ENCODE assay signal across 8 cellular contexts in the genomic region with DNA sequence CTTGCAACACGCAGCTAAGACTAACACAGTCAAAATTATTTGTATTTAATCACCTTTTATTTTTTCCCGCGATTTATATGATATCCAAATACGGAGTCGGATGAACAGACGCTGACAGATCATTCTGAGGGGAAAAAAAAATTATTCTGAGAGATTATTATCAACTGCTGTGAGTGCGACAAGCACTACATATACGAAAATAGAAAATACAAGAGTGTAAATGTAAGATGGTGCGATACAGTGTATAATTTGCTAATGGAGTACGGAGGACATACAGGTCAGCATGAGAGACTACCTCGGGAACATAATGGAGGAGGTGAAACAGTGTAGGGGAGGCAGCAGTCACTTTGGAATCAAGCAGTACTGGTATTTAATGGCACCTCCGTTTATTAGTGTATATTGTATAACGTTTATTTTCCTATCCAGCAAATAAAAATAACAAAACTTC.
DNase-seq lines count a peak whose midpoint lies in the region; ATAC-seq lines count a peak whose summit lies in the region.

No MANE protein-coding gene starts in this region.

- peak overlapping the region; percentile 90 to 97 for H3K4me3 ChIP-seq in muscle layer of duodenum (ENCODE audit: low read depth in 1 of 2, low read length in 2 of 2)

- peaks cover 15 to 25% of the 10 kb centered on the region in 2 donors for H3K4me1 ChIP-seq in muscle layer of duodenum (ENCODE audit: control insufficient read depth in 1 of 2, insufficient read depth in 2 of 2, low read length in 2 of 2)

- no peaks in the 10 kb centered on the region for H3K27me3 ChIP-seq in muscle layer of duodenum (ENCODE audit: low read depth, low read length)

- H3K27ac ChIP-seq in cingulate gyrus (ENCODE audit: low read depth, low read length) (peak overlapping the region; percentile 92), muscle layer of duodenum (ENCODE audit: low read length) (peak overlapping the region; percentile 91)

- no peaks in the 10 kb centered on the region for H3K9me3 ChIP-seq in muscle layer of duodenum (ENCODE audit: control insufficient read depth in 1 of 2, low read length in 2 of 2)

- peaks cover 0 to 4% of the 10 kb centered on the region in 2 donors for H3K36me3 ChIP-seq in muscle layer of duodenum (ENCODE audit: control insufficient read depth in 1 of 2, insufficient read depth in 2 of 2, low read length in 2 of 2)

- ATAC-seq in GM18498 (IDR thresholded peaks at IDR 0.05; ENCODE audit: unreplicated experiment) (no peak), GM19463 (IDR thresholded peaks at IDR 0.05; ENCODE audit: unreplicated experiment) (no peak)

- peak; percentile 26 for DNase-seq in DMS53 treated with DMSO at 0.1 percent for 48 hours (lab: John Stamatoyannopoulos, UW; ENCODE audit: unreplicated experiment)
- DNase-seq in NCI-H1417 treated with DMSO at 0.1 percent for 48 hours (lab: John Stamatoyannopoulos, UW) = peak; percentile 46
- DNase-seq in HCEC 1CT = no peak
- DNase-seq in activated CD4-positive, alpha-beta T cell treated with anti-CD3 and anti-CD28 coated beads, Interleukin-2, amount 50 U/mL, for 1 hour = no peak

Comparison
In these comparisons a context has a peak if more than half of its experiments do, and no peak if none do; other contexts are left out.
1. DNase-seq: peak in DMS53 treated with DMSO at 0.1 percent for 48 hours (single experiment) and NCI-H1417 treated with DMSO at 0.1 percent for 48 hours (single experiment); none in HCEC 1CT (single experiment) and activated CD4-positive, alpha-beta T cell treated with anti-CD3 and anti-CD28 coated beads, Interleukin-2, amount 50 U/mL, for 1 hour (single experiment).